24 cellular contexts compared by ENCODE assay signal in genomic region chr21:33390479-33390878, GRCh38.
"Had no signal": no experiment of that assay in that cellular context is flagged by ENCODE, and none has a peak within 500 bp of the region (broad histone marks: within the 10 kb centered on the region; RNA-seq: fewer than 3 reads in every experiment).

No MANE protein-coding gene starts in this region.

- H3K27ac ChIP-seq: body of pancreas, neural progenitor cell, prostate gland, stomach, suprapubic skin, tibial nerve, vagina, VCaP had no signal

- H3K4me3 ChIP-seq: body of pancreas, heart left ventricle, mucosa of descending colon, neural progenitor cell, prostate gland, stomach, suprapubic skin, tibial nerve, vagina had no signal

- H3K9me3 ChIP-seq: body of pancreas, heart left ventricle, mucosa of descending colon, prostate gland, stomach, suprapubic skin, tibial nerve, vagina had no signal

- ATAC-seq: activated CD4-positive, CD25-positive, alpha-beta regulatory T cell treated with anti-CD3 and anti-CD28 coated beads, Interleukin-2, amount 50 U/mL, for 24 hours; activated CD8-positive, alpha-beta T cell treated with anti-CD3 and anti-CD28 coated beads, Interleukin-2, amount 10 ng/mL, durations not matched to agents 7 days and 5 days; body of pancreas; heart left ventricle; left cardiac atrium; mucosa of descending colon; T-cell had no signal

- H3K36me3 Mint-ChIP-seq: activated naive CD4-positive, alpha-beta T cell treated with anti-CD3 and anti-CD28 coated beads, Interleukin-2, amount 50 U/mL, for 24 hours; neural progenitor cell; T-cell had no signal

- DNase-seq: activated CD4-positive, alpha-beta T cell treated with anti-CD3 and anti-CD28 coated beads, Interleukin-2, amount 50 U/mL, for 1 hour; activated CD8-positive, alpha-beta T cell treated with anti-CD3 and anti-CD28 coated beads, Interleukin-2, amount 10 ng/mL, durations not matched to agents 7 days and 5 days; activated gamma-delta T cell; anterior cingulate cortex; body of pancreas; dermis blood vessel endothelial cell; effector CD8-positive, alpha-beta T cell; heart left ventricle; left cardiac atrium; mesenchymal stem cell; mucosa of descending colon; stimulated activated CD4-positive, alpha-beta T cell treated with anti-CD3 and anti-CD28 coated beads, Interleukin-4, amount 100 ng/mL, for 4 hours; stomach; T-cell had no signal

- H3K9me3 Mint-ChIP-seq: activated naive CD4-positive, alpha-beta T cell treated with anti-CD3 and anti-CD28 coated beads, Interleukin-2, amount 50 U/mL, for 24 hours; activated T-helper 1 cell treated with anti-CD3 and anti-CD28 coated beads, Interleukin-12 subunit alpha, Interleukin-12 subunit beta, Interleukin-2, Interleukin-4 antibody, amounts not matched to agents 30 ng/mL and 10 ng/mL and 1 ng/mL, durations not matched to agents 14 hours and 24 hours and 36 hours; neural progenitor cell; T-cell; T-helper 2 cell treated with Interferon-gamma antibody and Interleukin-4, amounts not matched to agents 5 μg/mL and 100 μg/mL, for 36 hours had no signal

- H3K4me1 ChIP-seq: body of pancreas, prostate gland had no signal

- H3K36me3 ChIP-seq: heart left ventricle, neural progenitor cell, prostate gland, stomach, suprapubic skin, tibial nerve, vagina had no signal

- H3K4me3 Mint-ChIP-seq: activated CD8-positive, alpha-beta T cell treated with anti-CD3 and anti-CD28 coated beads, Interleukin-2, amount 10 ng/mL, durations not matched to agents 7 days and 5 days; activated naive CD4-positive, alpha-beta T cell treated with anti-CD3 and anti-CD28 coated beads, Interleukin-2, amount 50 U/mL, for 24 hours; activated T-helper 1 cell treated with anti-CD3 and anti-CD28 coated beads, Interleukin-12 subunit alpha, Interleukin-12 subunit beta, Interleukin-2, Interleukin-4 antibody, amounts not matched to agents 30 ng/mL and 10 ng/mL and 1 ng/mL, durations not matched to agents 14 hours and 24 hours and 36 hours; neural progenitor cell; T-cell; T-helper 2 cell treated with Interferon-gamma antibody and Interleukin-4, amounts not matched to agents 5 μg/mL and 100 μg/mL, for 36 hours had no signal

- H3K27me3 ChIP-seq: body of pancreas, heart left ventricle, neural progenitor cell, suprapubic skin, tibial nerve, vagina had no signal

- H3K27me3 Mint-ChIP-seq: activated naive CD4-positive, alpha-beta T cell treated with anti-CD3 and anti-CD28 coated beads, Interleukin-2, amount 50 U/mL, for 24 hours had no signal

- H3K27ac Mint-ChIP-seq: activated CD8-positive, alpha-beta T cell treated with anti-CD3 and anti-CD28 coated beads, Interleukin-2, amount 10 ng/mL, durations not matched to agents 7 days and 5 days; activated naive CD4-positive, alpha-beta T cell treated with anti-CD3 and anti-CD28 coated beads, Interleukin-2, amount 50 U/mL, for 24 hours; activated T-helper 1 cell treated with anti-CD3 and anti-CD28 coated beads, Interleukin-12 subunit alpha, Interleukin-12 subunit beta, Interleukin-2, Interleukin-4 antibody, amounts not matched to agents 30 ng/mL and 10 ng/mL and 1 ng/mL, durations not matched to agents 14 hours and 24 hours and 36 hours; neural progenitor cell; T-cell; T-helper 2 cell treated with Interferon-gamma antibody and Interleukin-4, amounts not matched to agents 5 μg/mL and 100 μg/mL, for 36 hours had no signal
